ENCODE assay signal across 1 cellular context in the genomic region with DNA sequence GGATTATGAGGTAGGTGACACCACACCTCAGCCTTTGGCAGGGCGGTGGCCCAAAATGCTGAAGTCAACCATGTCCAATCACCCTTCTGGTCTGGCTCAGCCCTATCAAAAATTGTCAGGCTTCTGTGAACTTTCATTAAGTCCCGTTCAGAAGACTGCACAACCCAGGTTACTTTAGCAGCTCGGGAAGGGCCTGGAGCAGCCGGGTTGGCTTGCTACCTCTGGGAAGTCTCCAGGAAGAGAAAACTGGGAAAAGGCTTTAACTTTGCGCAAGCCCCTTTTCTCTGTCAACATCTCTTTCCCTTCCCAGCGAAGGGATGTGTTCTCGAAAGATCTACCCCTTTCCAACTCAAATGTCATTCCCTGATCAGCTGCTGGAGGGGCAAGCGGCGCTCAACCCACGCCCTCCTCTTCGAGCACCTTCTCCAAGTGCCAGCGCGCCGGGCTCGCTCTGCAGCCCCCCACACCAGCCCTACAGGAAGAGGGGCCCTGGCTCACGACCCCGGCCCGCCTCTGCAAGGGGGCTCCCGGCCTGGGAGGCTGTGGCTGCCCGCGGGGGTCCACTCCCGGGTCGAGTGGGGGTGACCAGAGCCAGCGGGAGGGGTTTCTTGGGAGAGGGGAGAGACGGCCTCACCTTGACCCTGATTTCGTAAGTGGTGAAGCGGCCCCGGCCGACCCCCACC.
TF ChIP-seq lines count a peak whose summit lies in the region.

No MANE protein-coding gene starts in this region.

TF ChIP-seq in SK-N-SH, 30 proteins besides CTCF, POLR2A, EP300 and RAD21 (continued from another document):
- no peak for TF ChIP-seq GABPA (IDR thresholded peaks at IDR 0.05; ENCODE audit: low read depth)
- TF ChIP-seq TAF1 (IDR thresholded peaks at IDR 0.05; ENCODE audit: borderline replicate concordance, low read depth, low read length): 0 out of 2 replicates have a peak, but pooled peaks have one; percentile 5
- TF ChIP-seq, protein P1, sequence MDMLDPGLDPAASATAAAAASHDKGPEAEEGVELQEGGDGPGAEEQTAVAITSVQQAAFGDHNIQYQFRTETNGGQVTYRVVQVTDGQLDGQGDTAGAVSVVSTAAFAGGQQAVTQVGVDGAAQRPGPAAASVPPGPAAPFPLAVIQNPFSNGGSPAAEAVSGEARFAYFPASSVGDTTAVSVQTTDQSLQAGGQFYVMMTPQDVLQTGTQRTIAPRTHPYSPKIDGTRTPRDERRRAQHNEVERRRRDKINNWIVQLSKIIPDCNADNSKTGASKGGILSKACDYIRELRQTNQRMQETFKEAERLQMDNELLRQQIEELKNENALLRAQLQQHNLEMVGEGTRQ (IDR thresholded peaks at IDR 0.05; ENCODE audit: borderline replicate concordance, low read depth, low read length): no peak
- TF ChIP-seq JUND (IDR thresholded peaks at IDR 0.05): no peak
- TF ChIP-seq, protein P2, sequence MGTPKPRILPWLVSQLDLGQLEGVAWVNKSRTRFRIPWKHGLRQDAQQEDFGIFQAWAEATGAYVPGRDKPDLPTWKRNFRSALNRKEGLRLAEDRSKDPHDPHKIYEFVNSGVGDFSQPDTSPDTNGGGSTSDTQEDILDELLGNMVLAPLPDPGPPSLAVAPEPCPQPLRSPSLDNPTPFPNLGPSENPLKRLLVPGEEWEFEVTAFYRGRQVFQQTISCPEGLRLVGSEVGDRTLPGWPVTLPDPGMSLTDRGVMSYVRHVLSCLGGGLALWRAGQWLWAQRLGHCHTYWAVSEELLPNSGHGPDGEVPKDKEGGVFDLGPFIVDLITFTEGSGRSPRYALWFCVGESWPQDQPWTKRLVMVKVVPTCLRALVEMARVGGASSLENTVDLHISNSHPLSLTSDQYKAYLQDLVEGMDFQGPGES (IDR thresholded peaks at IDR 0.05; ENCODE audit: low read depth, low read length): no peak
- no peak for TF ChIP-seq RFX5 (IDR thresholded peaks at IDR 0.05; ENCODE audit: low read length)
- TF ChIP-seq, protein P3, sequence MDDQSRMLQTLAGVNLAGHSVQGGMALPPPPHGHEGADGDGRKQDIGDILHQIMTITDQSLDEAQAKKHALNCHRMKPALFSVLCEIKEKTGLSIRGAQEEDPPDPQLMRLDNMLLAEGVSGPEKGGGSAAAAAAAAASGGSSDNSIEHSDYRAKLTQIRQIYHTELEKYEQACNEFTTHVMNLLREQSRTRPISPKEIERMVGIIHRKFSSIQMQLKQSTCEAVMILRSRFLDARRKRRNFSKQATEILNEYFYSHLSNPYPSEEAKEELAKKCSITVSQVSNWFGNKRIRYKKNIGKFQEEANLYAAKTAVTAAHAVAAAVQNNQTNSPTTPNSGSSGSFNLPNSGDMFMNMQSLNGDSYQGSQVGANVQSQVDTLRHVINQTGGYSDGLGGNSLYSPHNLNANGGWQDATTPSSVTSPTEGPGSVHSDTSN (IDR thresholded peaks at IDR 0.05): no peak
- TF ChIP-seq EZH2phosphoT487 (IDR thresholded peaks at IDR 0.05; ENCODE audit: borderline replicate concordance, low read depth): no peak
- 0 out of 2 replicates have a peak, but pooled peaks have one; percentile 12 for TF ChIP-seq MXI1 (IDR thresholded peaks at IDR 0.05; ENCODE audit: low read depth, low read length)
- TF ChIP-seq NFIC (IDR thresholded peaks at IDR 0.05; ENCODE audit: borderline replicate concordance): no peak
- TF ChIP-seq, protein P4, sequence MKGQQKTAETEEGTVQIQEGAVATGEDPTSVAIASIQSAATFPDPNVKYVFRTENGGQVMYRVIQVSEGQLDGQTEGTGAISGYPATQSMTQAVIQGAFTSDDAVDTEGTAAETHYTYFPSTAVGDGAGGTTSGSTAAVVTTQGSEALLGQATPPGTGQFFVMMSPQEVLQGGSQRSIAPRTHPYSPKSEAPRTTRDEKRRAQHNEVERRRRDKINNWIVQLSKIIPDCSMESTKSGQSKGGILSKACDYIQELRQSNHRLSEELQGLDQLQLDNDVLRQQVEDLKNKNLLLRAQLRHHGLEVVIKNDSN (IDR thresholded peaks at IDR 0.05; ENCODE audit: borderline replicate concordance, low read depth): no peak
- TF ChIP-seq TEAD4 (IDR thresholded peaks at IDR 0.05; ENCODE audit: borderline replicate concordance, insufficient read depth): 0 out of 2 replicates have a peak, but pooled peaks have one; percentile 30
- TF ChIP-seq GATA2 (CRISPR knock-in tag; IDR thresholded peaks at IDR 0.05): no peak
- TF ChIP-seq YY1 (IDR thresholded peaks at IDR 0.05; ENCODE audit: low read depth): peak; percentile 31; the same call in 1 of the 2 replicates
- no peak for TF ChIP-seq SMC3 (IDR thresholded peaks at IDR 0.05; ENCODE audit: low read depth, low read length)
TF ChIP-seq in SK-N-SH: peak in this region for 5.
